Comparison of ENCODE assay signal across 26 cellular contexts in the genomic region with DNA sequence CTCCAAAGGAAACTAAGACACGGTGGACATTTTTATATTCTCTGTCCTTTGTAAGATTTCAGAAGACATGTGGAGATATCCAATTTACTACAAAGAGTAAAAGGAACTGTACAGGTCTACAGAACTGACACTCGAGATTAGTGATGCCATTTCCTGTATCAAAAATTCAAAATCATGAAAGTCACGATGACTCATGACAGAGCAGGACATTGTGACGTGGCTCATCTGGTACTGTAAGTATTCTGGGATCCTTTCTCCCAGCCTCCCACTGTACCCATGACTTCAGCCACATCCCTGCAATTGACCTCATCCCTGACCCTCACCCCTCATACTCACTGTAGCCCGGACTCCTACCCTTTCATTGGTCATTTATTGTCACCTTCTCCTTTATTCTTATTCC.
DNase-seq lines count a peak whose midpoint lies in the region; ATAC-seq, FAIRE-seq and TF ChIP-seq lines count a peak whose summit lies in the region.
"Had no signal": no experiment of that assay in that cellular context is flagged by ENCODE, and none has a peak within 500 bp of the region (broad histone marks: within the 10 kb centered on the region; RNA-seq: fewer than 3 reads in every experiment).

No MANE protein-coding gene starts in this region.

- H3K27ac ChIP-seq in A549: no peak overlapping the region
- H3K27ac ChIP-seq: BLaER1 treated with 17β-estradiol and CSF1 and Interleukin-3, amounts not matched to agents 10 nM and 100 nM; colonic mucosa; prostate gland; RWPE1; SK-N-MC had no signal

- ATAC-seq in A549: peak in 1 of 2 experiments; percentile 54; a peak in 1 of 6 replicates
- no peak for ATAC-seq in GM19324 (IDR thresholded peaks at IDR 0.05; ENCODE audit: low FRiP score, unreplicated experiment)
- ATAC-seq: activated CD8-positive, alpha-beta T cell treated with anti-CD3 and anti-CD28 coated beads, Interleukin-2, amount 10 ng/mL, durations not matched to agents 7 days and 5 days had no signal

- no peak overlapping the region for H3K4me3 ChIP-seq in A549
- no peak overlapping the region for H3K4me3 ChIP-seq in foreskin fibroblast (ENCODE audit: low read depth in 1 of 2, low read length in 2 of 2)
- no peak overlapping the region for H3K4me3 ChIP-seq in BE2C (ENCODE audit: low read depth, low read length)
- H3K4me3 ChIP-seq: BLaER1 treated with 17β-estradiol and CSF1 and Interleukin-3, amounts not matched to agents 10 nM and 100 nM; colonic mucosa; MG63; prostate gland; SK-N-MC had no signal

- no peaks in the 10 kb centered on the region for H3K36me3 ChIP-seq in BE2C
- H3K36me3 ChIP-seq: BLaER1 treated with 17β-estradiol and CSF1 and Interleukin-3, amounts not matched to agents 10 nM and 100 nM; colonic mucosa; MG63; prostate gland had no signal

- WGBS in A549 (ENCODE audit: missing lambda C conversion rate): 30% methylated on average over 5 of the region's 5 CpGs

- TF ChIP-seq POLR2A in A549 (IDR thresholded peaks at IDR 0.05; ENCODE audit: low read length): no peak
- TF ChIP-seq POLR2A in H54 (IDR thresholded peaks at IDR 0.05; ENCODE audit: low read depth, low read length): no peak

- POLR2A ChIA-PET in A549 (lab: Yijun Ruan, JAX): no interaction called here

- no peak for FAIRE-seq in A549 (lab: Jason Lieb, UNC)
- no peak for FAIRE-seq in H54 (lab: Jason Lieb, UNC)
- FAIRE-seq: GM12892 had no signal

- peaks cover 11% of the 10 kb centered on the region; the same call in 1 of the 3 replicates for H3K4me1 ChIP-seq in A549
- no peaks in the 10 kb centered on the region for H3K4me1 ChIP-seq in BE2C
- H3K4me1 ChIP-seq: BLaER1 treated with 17β-estradiol and CSF1 and Interleukin-3, amounts not matched to agents 10 nM and 100 nM; colonic mucosa; prostate gland had no signal

- TF ChIP-seq CTCF in A549 (IDR thresholded peaks at IDR 0.05) (no peak), foreskin fibroblast (IDR thresholded peaks at IDR 0.05; ENCODE audit: low read depth, low read length) (no peak), BE2C (IDR thresholded peaks at IDR 0.05; ENCODE audit: low read depth, low read length) (no peak)

- CTCF ChIA-PET in A549 (lab: Yijun Ruan, JAX): no interaction called here

- H3K9me3 ChIP-seq in A549: no peaks in the 10 kb centered on the region
- no peaks in the 10 kb centered on the region for H3K9me3 ChIP-seq in BE2C
- H3K9me3 ChIP-seq: BLaER1 treated with 17β-estradiol and CSF1 and Interleukin-3, amounts not matched to agents 10 nM and 100 nM; colonic mucosa; MG63; prostate gland had no signal

- H3K27me3 ChIP-seq in BE2C: no peaks in the 10 kb centered on the region
- H3K27me3 ChIP-seq: BLaER1 treated with 17β-estradiol and CSF1 and Interleukin-3, amounts not matched to agents 10 nM and 100 nM; colonic mucosa had no signal

- TF ChIP-seq RAD21 in A549 (conservative IDR thresholded peaks at IDR 0.05 in 1 of 2, IDR thresholded peaks at IDR 0.05 in 1 of 2): no peak

- no peak for TF ChIP-seq EP300 in A549 (IDR thresholded peaks at IDR 0.05)

- DNase-seq in A549 (ENCODE audit: low read depth in 1 of 2, low spot score in 1 of 2): peak in 1 of 2 experiments; percentile 45
- peak; percentile 2 for DNase-seq in H54 (ENCODE audit: insufficient read length, low spot score)
- peak; percentile 2 for DNase-seq in amniotic epithelial cell (ENCODE audit: low read depth)
- peak; percentile 30 to 56 for DNase-seq in foreskin fibroblast
- DNase-seq in RPMI8226: no peak
- DNase-seq in BE2C: no peak
- no peak for DNase-seq in occipital lobe (lab: John Stamatoyannopoulos, UW)
- DNase-seq: ACHN; activated CD8-positive, alpha-beta T cell treated with anti-CD3 and anti-CD28 coated beads, Interleukin-2, amount 10 ng/mL, durations not matched to agents 7 days and 5 days; activated gamma-delta T cell; colonic mucosa; COR-L47; DMS79 treated with DMSO at 0.1 percent for 48 hours; effector memory CD4-positive, alpha-beta T cell; glutamatergic neuron; kidney glomerular epithelial cell; MG63; NCI-H1436 treated with DMSO at 0.1 percent for 48 hours; NCI-H524 treated with DMSO at 0.1 percent for 48 hours; trophoblast cell had no signal

- H3K4me2 ChIP-seq in A549: peak overlapping the region; percentile 4; the same call in 1 of the 3 replicates
- H3K4me2 ChIP-seq: BLaER1 treated with 17β-estradiol and CSF1 and Interleukin-3, amounts not matched to agents 10 nM and 100 nM had no signal

TF ChIP-seq in A549, 52 proteins besides CTCF, POLR2A, EP300 and RAD21:
- peak; percentile 53 for TF ChIP-seq NFE2L2 (conservative IDR thresholded peaks at IDR 0.05; ENCODE audit: low read length)
- no peak for TF ChIP-seq HEYL (CRISPR knock-in tag; IDR thresholded peaks at IDR 0.05)
- TF ChIP-seq FOSL2 (IDR thresholded peaks at IDR 0.05): no peak
- peak; percentile 43; the same call in 1 of the 2 replicates for TF ChIP-seq FOSL2 (CRISPR knock-in tag; IDR thresholded peaks at IDR 0.05)

Comparison
In these comparisons a context has a peak if more than half of its experiments do, and no peak if none do; other contexts are left out.
1. DNase-seq: peak in H54 (single experiment), amniotic epithelial cell (single experiment) and foreskin fibroblast (2 of 2); none in RPMI8226 (single experiment), BE2C (single experiment) and occipital lobe (single experiment).